Comparison of ENCODE assay signal across 12 cellular contexts in the genomic region with DNA sequence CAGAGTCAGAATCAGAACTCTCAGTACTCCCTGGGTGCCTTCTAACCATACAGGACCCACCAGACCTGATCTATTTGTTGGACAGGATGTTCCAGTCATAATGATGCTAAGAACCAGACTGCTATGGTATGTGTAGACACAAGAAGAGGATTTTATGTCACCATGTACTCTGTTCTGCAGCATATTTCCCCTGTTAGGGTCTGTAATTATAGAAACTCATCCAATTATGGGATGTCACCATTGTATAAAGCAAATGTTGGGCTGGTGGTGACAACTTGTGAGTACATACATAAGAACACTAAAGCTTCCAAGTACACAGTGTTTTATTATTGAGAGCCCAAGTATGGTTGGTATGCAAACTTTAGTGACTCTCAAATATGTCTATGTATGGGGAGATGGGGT.
DNase-seq lines count a peak whose midpoint lies in the region; ATAC-seq and TF ChIP-seq lines count a peak whose summit lies in the region.
"Had no signal": no experiment of that assay in that cellular context is flagged by ENCODE, and none has a peak within 500 bp of the region (broad histone marks: within the 10 kb centered on the region; RNA-seq: fewer than 3 reads in every experiment).

No MANE protein-coding gene starts in this region.

- H3K27ac ChIP-seq in brain microvascular endothelial cell: peak overlapping the region; percentile 30
- H3K27ac ChIP-seq in stomach smooth muscle (ENCODE audit: low read length): peak overlapping the region; percentile 53
- no peak overlapping the region for H3K27ac ChIP-seq in Karpas-422 (ENCODE audit: low read length)
- H3K27ac ChIP-seq: 22Rv1, lower lobe of right lung had no signal

- no peak overlapping the region for H3K4me3 Mint-ChIP-seq in activated CD4-positive, alpha-beta T cell treated with anti-CD3 and anti-CD28 coated beads for 36 hours

- H3K9me3 ChIP-seq in stomach smooth muscle (ENCODE audit: control insufficient read depth in 2 of 2, low read length in 2 of 2): no peaks in the 10 kb centered on the region
- H3K9me3 ChIP-seq in Karpas-422 (ENCODE audit: low read length): no peaks in the 10 kb centered on the region
- H3K9me3 ChIP-seq: lower lobe of right lung had no signal

- no peaks in the 10 kb centered on the region for H3K27me3 Mint-ChIP-seq in activated CD4-positive, alpha-beta T cell treated with anti-CD3 and anti-CD28 coated beads for 36 hours

- H3K36me3 Mint-ChIP-seq in activated CD4-positive, alpha-beta T cell treated with anti-CD3 and anti-CD28 coated beads for 36 hours (ENCODE audit: low read depth): no peaks in the 10 kb centered on the region

- H3K9ac ChIP-seq in stomach smooth muscle (ENCODE audit: low read length in 2 of 2) (no peak overlapping the region), Karpas-422 (ENCODE audit: low read length) (no peak overlapping the region)

- ATAC-seq in activated CD4-positive, alpha-beta T cell treated with anti-CD3 and anti-CD28 coated beads for 36 hours: peak; percentile 62
- ATAC-seq in HG02938 (IDR thresholded peaks at IDR 0.05; ENCODE audit: unreplicated experiment): peak; percentile 80
- ATAC-seq: activated CD4-positive, CD25-positive, alpha-beta regulatory T cell treated with anti-CD3 and anti-CD28 coated beads, Interleukin-2, amount 50 U/mL, for 24 hours; lower lobe of right lung had no signal

- H3K4me2 ChIP-seq in Karpas-422 (ENCODE audit: low read depth, low read length, poor library complexity, severe bottlenecking): no peak overlapping the region

- H2AFZ ChIP-seq in Karpas-422 (ENCODE audit: low read length): no peak overlapping the region

- H3K27ac Mint-ChIP-seq in activated CD4-positive, alpha-beta T cell treated with anti-CD3 and anti-CD28 coated beads for 36 hours: no peak overlapping the region

- H3K9me2 ChIP-seq in Karpas-422 (replicated peaks; ENCODE audit: insufficient read depth, low read length): no peaks in the 10 kb centered on the region

- TF ChIP-seq CTCF in brain microvascular endothelial cell (IDR thresholded peaks at IDR 0.05; ENCODE audit: low read depth, low read length, missing control alignments): no peak

- intact Hi-C loops in activated CD4-positive, alpha-beta T cell treated with anti-CD3 and anti-CD28 coated beads for 36 hours (cut with DNase I, micrococcal nuclease): no loop called here

- DNase-seq in activated CD4-positive, alpha-beta T cell treated with anti-CD3 and anti-CD28 coated beads for 36 hours: no peak
- no peak for DNase-seq in activated CD4-positive, alpha-beta T cell treated with anti-CD3 and anti-CD28 coated beads for 4 hours
- DNase-seq in brain microvascular endothelial cell (no peak), Karpas-422 (no peak), iPS-NIHi11 (ENCODE audit: low spot score) (no peak)
- no peak for DNase-seq in NK-92 treated with Interleukin-12 subunit alpha and Interleukin-12 subunit beta, amount 100 ng/mL, for 24 hours (lab: John Stamatoyannopoulos, UW)
- DNase-seq: lower lobe of right lung, small intestine had no signal

- peaks cover 19% of the 10 kb centered on the region for H3K4me1 Mint-ChIP-seq in activated CD4-positive, alpha-beta T cell treated with anti-CD3 and anti-CD28 coated beads for 36 hours

- H3K4me3 ChIP-seq in brain microvascular endothelial cell (ENCODE audit: low read depth, low read length): no peak overlapping the region
- H3K4me3 ChIP-seq in stomach smooth muscle (ENCODE audit: low read length in 2 of 2): no peak overlapping the region
- H3K4me3 ChIP-seq in Karpas-422 (ENCODE audit: low read length): no peak overlapping the region
- H3K4me3 ChIP-seq: lower lobe of right lung had no signal

- H3K4me1 ChIP-seq in stomach smooth muscle (ENCODE audit: control insufficient read depth, insufficient read depth, low read length) (peaks cover 21% of the 10 kb centered on the region), Karpas-422 (ENCODE audit: low read length) (no peaks in the 10 kb centered on the region)

- in situ Hi-C loops in brain microvascular endothelial cell (cut with HindIII; ENCODE audit: low pct_ligation_motif_present, low sequenced_read_pairs): no loop called here

- POLR2A ChIA-PET in activated CD4-positive, alpha-beta T cell treated with anti-CD3 and anti-CD28 coated beads for 36 hours (lab: Charles Lee): no interaction called here

- H3K27me3 ChIP-seq in brain microvascular endothelial cell (replicated peaks) (no peaks in the 10 kb centered on the region), stomach smooth muscle (ENCODE audit: control insufficient read depth in 1 of 2, insufficient read depth in 2 of 2, low read length in 2 of 2) (no peaks in the 10 kb centered on the region), Karpas-422 (ENCODE audit: low read length) (no peaks in the 10 kb centered on the region)

- H3K36me3 ChIP-seq in brain microvascular endothelial cell (replicated peaks): peaks cover 15% of the 10 kb centered on the region
- H3K36me3 ChIP-seq in stomach smooth muscle (ENCODE audit: control insufficient read depth in 2 of 2, insufficient read depth in 2 of 2, low read length in 2 of 2): peaks cover 13 to 17% of the 10 kb centered on the region in 2 donors
- no peaks in the 10 kb centered on the region for H3K36me3 ChIP-seq in Karpas-422 (ENCODE audit: insufficient read depth, low read length)
- H3K36me3 ChIP-seq: lower lobe of right lung had no signal

- no peaks in the 10 kb centered on the region for H3K9me3 Mint-ChIP-seq in activated CD4-positive, alpha-beta T cell treated with anti-CD3 and anti-CD28 coated beads for 36 hours (ENCODE audit: low read depth)

- no peaks in the 10 kb centered on the region for H4K20me1 ChIP-seq in Karpas-422 (ENCODE audit: insufficient read depth, low read depth, low read length)

- no peaks in the 10 kb centered on the region for H3K79me2 ChIP-seq in Karpas-422 (ENCODE audit: low read length)

- CTCF ChIA-PET in activated CD4-positive, alpha-beta T cell treated with anti-CD3 and anti-CD28 coated beads for 36 hours (lab: Charles Lee): no interaction called here
